8 cellular contexts compared by ENCODE assay signal in the genomic region with DNA sequence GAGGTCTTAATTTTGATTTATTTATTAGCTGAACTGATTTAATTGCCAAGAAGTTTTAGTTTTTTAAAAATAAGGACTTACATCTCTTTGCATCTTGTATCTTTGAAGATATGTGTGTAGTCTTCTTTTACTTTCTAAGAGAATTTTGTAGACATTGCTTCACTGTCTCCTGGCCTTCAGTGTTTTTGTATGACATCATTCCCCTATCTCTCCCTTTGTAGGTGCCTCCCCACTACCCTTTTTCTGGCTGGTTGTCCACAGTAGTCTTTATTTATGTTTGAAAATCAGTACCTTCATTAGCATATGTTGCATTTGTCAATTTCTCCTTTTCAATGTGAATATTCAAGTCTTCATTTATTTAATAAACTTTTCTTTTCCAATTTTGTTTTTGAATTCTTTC.
"Had no signal": no experiment of that assay in that cellular context is flagged by ENCODE, and none has a peak within 500 bp of the region (broad histone marks: within the 10 kb centered on the region; RNA-seq: fewer than 3 reads in every experiment).

No MANE protein-coding gene starts in this region.

- H3K27ac ChIP-seq: GM23248, HL-60 had no signal

- DNase-seq: GM23248, GOT3, H7, IMR-90 had no signal

- H3K4me3 ChIP-seq: GM23248, HAP-1, K562 had no signal

- FAIRE-seq: K562 had no signal

- ATAC-seq: HCT116, K562 had no signal

- H3K9ac ChIP-seq: GM23248 had no signal

- H3K9me3 ChIP-seq: HAP-1 had no signal

- H3K4me1 ChIP-seq: HAP-1 had no signal

- H2AFZ ChIP-seq: GM23248 had no signal

- H3K36me3 ChIP-seq: HAP-1 had no signal
